In the genomic region with DNA sequence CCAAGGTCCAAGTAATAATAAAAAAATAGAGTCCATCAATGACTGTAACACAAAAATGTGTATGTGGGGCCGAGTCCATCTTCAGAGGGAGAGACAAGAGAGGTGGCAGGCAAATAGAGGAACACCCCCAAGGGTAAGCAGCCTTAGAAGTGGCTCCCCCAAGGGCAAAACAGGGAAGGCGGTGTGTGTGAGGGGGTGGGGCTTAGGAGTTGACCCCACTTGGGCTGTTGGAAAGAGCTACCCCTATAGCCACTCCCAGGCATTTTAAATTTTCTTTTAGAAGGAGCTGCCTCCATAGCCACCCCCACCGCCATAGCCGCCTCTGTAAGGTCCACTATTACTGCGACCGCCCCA, we compare ENCODE assay signal across 8 cellular contexts. TPM values are rescaled to one million over a fixed set of nuclear protein-coding genes. Genes with fewer than 3 reads are reported as not detected.
DNase-seq lines count a peak whose midpoint lies in the region; ATAC-seq and TF ChIP-seq lines count a peak whose summit lies in the region.

No MANE protein-coding gene starts in this region.

- peaks cover 8% of the 10 kb centered on the region for H3K27me3 Mint-ChIP-seq in activated naive CD4-positive, alpha-beta T cell treated with anti-CD3 and anti-CD28 coated beads, Interleukin-2, amount 10 ng/mL, durations not matched to agents 7 days and 5 days
- peaks cover 6% of the 10 kb centered on the region for H3K27me3 Mint-ChIP-seq in type B pancreatic cell

- TF ChIP-seq CTCF in Peyer's patch (IDR thresholded peaks at IDR 0.05) (no peak), lower lobe of right lung (IDR thresholded peaks at IDR 0.05) (no peak), type B pancreatic cell (conservative IDR thresholded peaks at IDR 0.05) (no peak)

- peak overlapping the region; percentile 100 for H3K27ac Mint-ChIP-seq in activated naive CD4-positive, alpha-beta T cell treated with anti-CD3 and anti-CD28 coated beads, Interleukin-2, amount 10 ng/mL, durations not matched to agents 7 days and 5 days
- H3K27ac Mint-ChIP-seq in type B pancreatic cell: peak overlapping the region; percentile 100

- peaks cover 31% of the 10 kb centered on the region for H3K4me1 Mint-ChIP-seq in activated naive CD4-positive, alpha-beta T cell treated with anti-CD3 and anti-CD28 coated beads, Interleukin-2, amount 10 ng/mL, durations not matched to agents 7 days and 5 days
- H3K4me1 Mint-ChIP-seq in type B pancreatic cell (ENCODE audit: unreplicated experiment): peaks cover 14% of the 10 kb centered on the region

- H3K36me3 Mint-ChIP-seq in activated naive CD4-positive, alpha-beta T cell treated with anti-CD3 and anti-CD28 coated beads, Interleukin-2, amount 10 ng/mL, durations not matched to agents 7 days and 5 days: peaks cover 40% of the 10 kb centered on the region
- H3K36me3 Mint-ChIP-seq in type B pancreatic cell: peaks cover 18% of the 10 kb centered on the region

- H3K4me3 ChIP-seq in Peyer's patch: peak overlapping the region; percentile 64 to 88 (median 74)
- H3K4me3 ChIP-seq in lower lobe of right lung: peak overlapping the region; percentile 82

- H3K4me1 ChIP-seq in Peyer's patch (peaks cover 0 to 19% (median 0%) of the 10 kb centered on the region in 4 donors), lower lobe of right lung (peaks cover 40% of the 10 kb centered on the region)

- H3K36me3 ChIP-seq in Peyer's patch (no peaks in the 10 kb centered on the region), lower lobe of right lung (no peaks in the 10 kb centered on the region)

- CTCF ChIA-PET in activated naive CD4-positive, alpha-beta T cell treated with anti-CD3 and anti-CD28 coated beads, Interleukin-2, amount 10 ng/mL, durations not matched to agents 7 days and 5 days (lab: Charles Lee): interaction anchor here (0.6 to 3.0 kb wide), 6 partner anchors 11 to 283 kb away, joined by 4 to 18 read pairs (median 5); partner anchors contain the start of gene KLHL3

- no peaks in the 10 kb centered on the region for H3K9me3 Mint-ChIP-seq in activated naive CD4-positive, alpha-beta T cell treated with anti-CD3 and anti-CD28 coated beads, Interleukin-2, amount 10 ng/mL, durations not matched to agents 7 days and 5 days
- H3K9me3 Mint-ChIP-seq in type B pancreatic cell: no peaks in the 10 kb centered on the region

- no peak for TF ChIP-seq POLR2A in Peyer's patch (IDR thresholded peaks at IDR 0.05)

- ATAC-seq in lower lobe of right lung (peak in 1 of 2 donors; percentile 4), HG03571 (IDR thresholded peaks at IDR 0.05; ENCODE audit: unreplicated experiment) (no peak), HG03097 (IDR thresholded peaks at IDR 0.05; ENCODE audit: low FRiP score, unreplicated experiment) (no peak)

- no peaks in the 10 kb centered on the region for H3K9me3 ChIP-seq in Peyer's patch
- no peaks in the 10 kb centered on the region for H3K9me3 ChIP-seq in lower lobe of right lung

- H3K27me3 ChIP-seq in Peyer's patch (no peaks in the 10 kb centered on the region), lower lobe of right lung (ENCODE audit: low read depth) (no peaks in the 10 kb centered on the region)

- peak; percentile 53 for DNase-seq in activated naive CD4-positive, alpha-beta T cell treated with anti-CD3 and anti-CD28 coated beads, Interleukin-2, amount 10 ng/mL, durations not matched to agents 7 days and 5 days
- DNase-seq in activated naive CD4-positive, alpha-beta T cell (lab: John Stamatoyannopoulos, UW): no peak
- DNase-seq in Peyer's patch: peak in 1 of 3 donors; percentile 62
- DNase-seq in central memory CD4-positive, alpha-beta T cell: peak; percentile 12
- no peak for DNase-seq in lower lobe of right lung
- no peak for DNase-seq in type B pancreatic cell (ENCODE audit: extremely low spot score, unreplicated experiment)

- H3K4me3 Mint-ChIP-seq in activated naive CD4-positive, alpha-beta T cell treated with anti-CD3 and anti-CD28 coated beads, Interleukin-2, amount 10 ng/mL, durations not matched to agents 7 days and 5 days: peak overlapping the region; percentile 96
- H3K4me3 Mint-ChIP-seq in type B pancreatic cell: peak overlapping the region; percentile 100

- H3K27ac ChIP-seq in Peyer's patch: peak overlapping the region; percentile 95 to 99 (median 98)
- H3K27ac ChIP-seq in lower lobe of right lung: peak overlapping the region; percentile 99

- intact Hi-C loops in lower lobe of right lung (cut with DNase I): no loop called here

RNA-seq across cellular contexts. Expression of gene HNRNPA0, which starts 1.3 kb away (rescaled TPM):
- total RNA-seq in Peyer's patch (10 to 100 TPM in 1 of 4 donors, 1 to 10 TPM in 3; 5.8 to 13.2 (median 7.3) TPM), lower lobe of right lung (21.7 TPM), type B pancreatic cell (ENCODE audit: low replicate concordance) (50.4 and 67.0 TPM in 2 replicates)

RNA-seq across cellular contexts. Expression of gene KLHL3, which starts 17.0 kb away (rescaled TPM):
- total RNA-seq in Peyer's patch (1 to 10 TPM; 5.0 to 9.5 (median 6.3) TPM), lower lobe of right lung (6.7 TPM), type B pancreatic cell (ENCODE audit: low replicate concordance) (7.5 and 9.7 TPM in 2 replicates)

Comparison
In these comparisons a context has a peak if more than half of its experiments do, and no peak if none do; other contexts are left out.
1. DNase-seq: peak in activated naive CD4-positive, alpha-beta T cell treated with anti-CD3 and anti-CD28 coated beads, Interleukin-2, amount 10 ng/mL, durations not matched to agents 7 days and 5 days (single experiment) and central memory CD4-positive, alpha-beta T cell (single experiment); none in activated naive CD4-positive, alpha-beta T cell (0 of 4), lower lobe of right lung (single experiment) and type B pancreatic cell (single experiment).